In genomic region chr20:47777220-47777619, GRCh38 we compare ENCODE assay signal across 17 cellular contexts. TPM values are rescaled to one million over a fixed set of nuclear protein-coding genes. Genes with fewer than 3 reads are reported as not detected.
DNase-seq lines count a peak whose midpoint lies in the region; ATAC-seq and TF ChIP-seq lines count a peak whose summit lies in the region.
"Had no signal": no experiment of that assay in that cellular context is flagged by ENCODE, and none has a peak within 500 bp of the region (broad histone marks: within the 10 kb centered on the region; RNA-seq: fewer than 3 reads in every experiment).

No MANE protein-coding gene starts in this region.

- H3K4me3 Mint-ChIP-seq in dendritic cell treated with granulocyte-macrophage colony-stimulating factor and Interleukin-4, amounts not matched to agents 40 ng/mL and 50 ng/mL, for 4 days, result peak overlapping the region; percentile 4
- H3K4me3 Mint-ChIP-seq: B cell; CD4-positive, CD25-positive, alpha-beta regulatory T cell; GM23338; H9 had no signal

- no peaks in the 10 kb centered on the region for H3K9me2 ChIP-seq in PC-9 (ENCODE audit: insufficient read depth)

- CTCF ChIA-PET in HEK293 (lab: Yijun Ruan, JAX) (interaction anchor here (2.5 kb wide), 1 partner anchor 10 kb away, joined by 11 read pairs; no protein-coding TSS in a partner anchor), PC-9 (lab: Charles Lee) (no interaction called here)

- TF ChIP-seq POLR2A in sigmoid colon (IDR thresholded peaks at IDR 0.05) (no peak), Peyer's patch (IDR thresholded peaks at IDR 0.05) (no peak)

- peaks cover 100% of the 10 kb centered on the region for H4K20me1 ChIP-seq in PC-9 (ENCODE audit: insufficient read depth)

- WGBS in sigmoid colon, 2 donors, result 78 to 88% methylated on average over 4 of the region's 4 CpGs

- DNase-seq in PC-9 (no peak), mucosa of descending colon (no peak), sigmoid colon (no peak), Peyer's patch (no peak)
- DNase-seq: CD4-positive, CD25-positive, alpha-beta regulatory T cell; CD8-positive, alpha-beta memory T cell; COR-L47; DMS 273 treated with DMSO at 0.1 percent for 48 hours; H9; IMR-90; KBM-7 had no signal

- H3K27me3 ChIP-seq in PC-9 (ENCODE audit: insufficient read depth, low read depth), result no peaks in the 10 kb centered on the region
- H3K27me3 ChIP-seq in sigmoid colon, result no peaks in the 10 kb centered on the region
- H3K27me3 ChIP-seq in Peyer's patch, result no peaks in the 10 kb centered on the region

- no peaks in the 10 kb centered on the region for H3K9me3 ChIP-seq in HEK293 (ENCODE audit: control insufficient read depth, insufficient read depth, low read depth, low read length)
- no peaks in the 10 kb centered on the region for H3K9me3 ChIP-seq in PC-9 (ENCODE audit: insufficient read depth, low read depth)
- H3K9me3 ChIP-seq in mucosa of descending colon, result no peaks in the 10 kb centered on the region
- no peaks in the 10 kb centered on the region for H3K9me3 ChIP-seq in sigmoid colon
- peaks cover 0 to 5% (median 0%) of the 10 kb centered on the region in 4 donors for H3K9me3 ChIP-seq in Peyer's patch

- peaks cover 0 to 12% of the 10 kb centered on the region in 2 experiments; a peak in 1 of 3 replicates for H3K36me3 ChIP-seq in HEK293 (ENCODE audit: control insufficient read depth in 2 of 2, insufficient read depth in 1 of 2, low read length in 2 of 2)
- H3K36me3 ChIP-seq in PC-9 (ENCODE audit: low read depth), result peaks cover 71% of the 10 kb centered on the region
- no peaks in the 10 kb centered on the region for H3K36me3 ChIP-seq in mucosa of descending colon (ENCODE audit: low read depth)
- no peaks in the 10 kb centered on the region for H3K36me3 ChIP-seq in sigmoid colon
- no peaks in the 10 kb centered on the region for H3K36me3 ChIP-seq in Peyer's patch

- peaks cover 96% of the 10 kb centered on the region for H3K4me1 Mint-ChIP-seq in dendritic cell treated with granulocyte-macrophage colony-stimulating factor and Interleukin-4, amounts not matched to agents 40 ng/mL and 50 ng/mL, for 4 days (ENCODE audit: low read depth)
- H3K4me1 Mint-ChIP-seq: B cell; CD4-positive, CD25-positive, alpha-beta regulatory T cell; CD8-positive, alpha-beta memory T cell had no signal

- no peaks in the 10 kb centered on the region for H3K27me3 Mint-ChIP-seq in dendritic cell treated with granulocyte-macrophage colony-stimulating factor and Interleukin-4, amounts not matched to agents 40 ng/mL and 50 ng/mL, for 4 days

- H2AFZ ChIP-seq in PC-9, result no peak overlapping the region
- H2AFZ ChIP-seq: GM23338 had no signal

- peaks cover 100% of the 10 kb centered on the region for H3K79me2 ChIP-seq in PC-9 (ENCODE audit: low read depth)

- H3K36me3 Mint-ChIP-seq in dendritic cell treated with granulocyte-macrophage colony-stimulating factor and Interleukin-4, amounts not matched to agents 40 ng/mL and 50 ng/mL, for 4 days (ENCODE audit: low read depth), result peaks cover 84% of the 10 kb centered on the region
- H3K36me3 Mint-ChIP-seq: CD4-positive, CD25-positive, alpha-beta regulatory T cell; CD8-positive, alpha-beta memory T cell had no signal

- POLR2A ChIA-PET in HEK293 (lab: Yijun Ruan, JAX), result interaction anchor here (1.5 kb wide), 1 partner anchor 9 kb away, joined by 5 read pairs; no protein-coding TSS in a partner anchor
- POLR2A ChIA-PET in PC-9 (lab: Charles Lee; ENCODE audit: unreplicated experiment), result interaction anchor here (0.6 kb wide), 1 partner anchor 232 kb away, joined by 9 read pairs; no protein-coding TSS in a partner anchor

- no peak overlapping the region for H3K27ac ChIP-seq in HEK293 (ENCODE audit: extremely low read depth, low read depth, low read length)
- H3K27ac ChIP-seq in PC-9, result peak overlapping the region; percentile 30; the same call in 1 of the 2 replicates
- peak overlapping the region in 1 of 4 donors; percentile 74 for H3K27ac ChIP-seq in sigmoid colon
- H3K27ac ChIP-seq in Peyer's patch, result no peak overlapping the region
- H3K27ac ChIP-seq: BLaER1 treated with 17β-estradiol and CSF1 and Interleukin-3, amounts not matched to agents 10 nM and 100 nM had no signal

- peak overlapping the region; percentile 71 for H3K27ac Mint-ChIP-seq in dendritic cell treated with granulocyte-macrophage colony-stimulating factor and Interleukin-4, amounts not matched to agents 40 ng/mL and 50 ng/mL, for 4 days
- H3K27ac Mint-ChIP-seq: B cell; CD4-positive, CD25-positive, alpha-beta regulatory T cell; CD8-positive, alpha-beta memory T cell; GM23338; H9 had no signal

- H3K4me2 ChIP-seq in PC-9, result no peak overlapping the region
- H3K4me2 ChIP-seq: GM23338 had no signal

- intact Hi-C loops in PC-9 (cut with micrococcal nuclease; ENCODE audit: unreplicated experiment) (no loop called here), mucosa of descending colon (cut with DNase I, micrococcal nuclease) (no loop called here), sigmoid colon (cut with DNase I) (no loop called here)
- intact Hi-C loops in dendritic cell treated with granulocyte-macrophage colony-stimulating factor and Interleukin-4, amounts not matched to agents 40 ng/mL and 50 ng/mL, for 4 days (cut with micrococcal nuclease), result no loop called here

- no TSS peak for BruUV-seq in PC-9 (replicated peaks; lab: Mats Ljungman, UMichigan)

- ATAC-seq in mucosa of descending colon (peak; percentile 3), GM18867 (IDR thresholded peaks at IDR 0.05; ENCODE audit: unreplicated experiment) (no peak)
- ATAC-seq: GM23338 had no signal

- H3K4me3 ChIP-seq in HEK293 (ENCODE audit: low read depth, low read length) (no peak overlapping the region), PC-9 (no peak overlapping the region), mucosa of descending colon (no peak overlapping the region), sigmoid colon (no peak overlapping the region), Peyer's patch (no peak overlapping the region)
- H3K4me3 ChIP-seq: BLaER1 treated with 17β-estradiol and CSF1 and Interleukin-3, amounts not matched to agents 10 nM and 100 nM; GM23338 had no signal

- H3K4me1 ChIP-seq in HEK293 (ENCODE audit: control insufficient read depth, insufficient read depth, low read length), result no peaks in the 10 kb centered on the region
- H3K4me1 ChIP-seq in PC-9 (replicated peaks; ENCODE audit: insufficient read depth), result peaks cover 37% of the 10 kb centered on the region
- H3K4me1 ChIP-seq in mucosa of descending colon (ENCODE audit: low read depth), result peaks cover 33% of the 10 kb centered on the region
- H3K4me1 ChIP-seq in sigmoid colon, result peaks cover 0 to 44% (median 34%) of the 10 kb centered on the region in 4 donors
- peaks cover 0 to 9% (median 0%) of the 10 kb centered on the region in 4 donors for H3K4me1 ChIP-seq in Peyer's patch

- H3K9me3 Mint-ChIP-seq in dendritic cell treated with granulocyte-macrophage colony-stimulating factor and Interleukin-4, amounts not matched to agents 40 ng/mL and 50 ng/mL, for 4 days, result no peaks in the 10 kb centered on the region
- H3K9me3 Mint-ChIP-seq: H9 had no signal

- TF ChIP-seq EP300 in sigmoid colon (IDR thresholded peaks at IDR 0.05), result no peak

- peaks cover 73% of the 10 kb centered on the region for H3F3A ChIP-seq in PC-9 (ENCODE audit: insufficient read depth, low read depth)

- TF ChIP-seq CTCF in HEK293 (tag by site-specific recombination; IDR thresholded peaks at IDR 0.05) (no peak), PC-9 (conservative IDR thresholded peaks at IDR 0.05) (no peak), mucosa of descending colon (IDR thresholded peaks at IDR 0.05) (no peak), sigmoid colon (IDR thresholded peaks at IDR 0.05) (no peak), Peyer's patch (IDR thresholded peaks at IDR 0.05) (no peak)

TF ChIP-seq in HEK293, 187 proteins besides CTCF, POLR2A, EP300 and RAD21 (continues in another document):
- TF ChIP-seq SP7 (tag by site-specific recombination; IDR thresholded peaks at IDR 0.05) (0 out of 2 replicates have a peak, but pooled peaks have one; percentile 14), WT1 (tag by site-specific recombination; IDR thresholded peaks at IDR 0.05) (no peak), ZBTB10 (tag by site-specific recombination; IDR thresholded peaks at IDR 0.05) (no peak), EGR2 (tag by site-specific recombination; IDR thresholded peaks at IDR 0.05; ENCODE audit: low read depth) (no peak)

RNA-seq across cellular contexts. Expression of gene SULF2, which starts 8.1 kb away (rescaled TPM):
- total RNA-seq in PC-9 (2021), result 439 and 495 TPM in 2 replicates
- 100 to 1,000 TPM; 102 to 181 (median 144) TPM for total RNA-seq in mucosa of descending colon
- total RNA-seq in sigmoid colon, result 10 to 100 TPM; 14.6 to 63.4 (median 35.7) TPM
- 10 to 100 TPM; 18.0 to 70.1 (median 22.2) TPM for polyA plus RNA-seq in sigmoid colon
- 100 to 1,000 TPM in 1 of 4 donors, 10 to 100 TPM in 3; 32.4 to 168 (median 52.5) TPM for total RNA-seq in Peyer's patch
- total RNA-seq: CD4-positive, CD25-positive, alpha-beta regulatory T cell had no signal
